In genomic region chr1:156480015-156480368, GRCh38 we compare ENCODE assay signal across 9 cellular contexts. TPM values are rescaled to one million over a fixed set of nuclear protein-coding genes. Genes with fewer than 3 reads are reported as not detected.
DNase-seq lines count a peak whose midpoint lies in the region; ATAC-seq and TF ChIP-seq lines count a peak whose summit lies in the region.
"Had no signal": no experiment of that assay in that cellular context is flagged by ENCODE, and none has a peak within 500 bp of the region (broad histone marks: within the 10 kb centered on the region; RNA-seq: fewer than 3 reads in every experiment).

No MANE protein-coding gene starts in this region.

- no peaks in the 10 kb centered on the region for H3K27me3 Mint-ChIP-seq in CD4-positive, alpha-beta T cell
- H3K27me3 Mint-ChIP-seq in brain: no peaks in the 10 kb centered on the region

- no peak overlapping the region for H3K4me2 ChIP-seq in IMR-90 (ENCODE audit: low read depth, low read length)
- H3K4me2 ChIP-seq in mesendoderm (ENCODE audit: low read length): no peak overlapping the region

- H2AFZ ChIP-seq in IMR-90 (replicated peaks; ENCODE audit: low read length, poor library complexity): no peak overlapping the region

- DNase-seq in CD4-positive, alpha-beta T cell: no peak
- DNase-seq in IMR-90 (no peak), mesendoderm (peak; percentile 85)
- DNase-seq in activated CD4-positive, CD25-positive, alpha-beta regulatory T cell (lab: John Stamatoyannopoulos, UW): no peak
- DNase-seq: GF-D8 had no signal

- H2AK5ac ChIP-seq in IMR-90 (ENCODE audit: low read depth, low read length): no peak overlapping the region
- H2AK5ac ChIP-seq in mesendoderm (ENCODE audit: low read length): no peak overlapping the region

- H3K9me1 ChIP-seq in IMR-90 (ENCODE audit: insufficient read depth, low read length): peaks cover 46% of the 10 kb centered on the region

- no peak overlapping the region for H3K9ac ChIP-seq in IMR-90 (ENCODE audit: low read depth, low read length)
- no peak overlapping the region for H3K9ac ChIP-seq in mesendoderm (ENCODE audit: low read length)

- peak overlapping the region; percentile 94 for H3K27ac Mint-ChIP-seq in CD4-positive, alpha-beta T cell
- H3K27ac Mint-ChIP-seq in brain: peak overlapping the region in 3 of 5 experiments; percentile 46 to 57 (median 51)

- no peak overlapping the region for H3K4ac ChIP-seq in IMR-90 (ENCODE audit: low read depth, low read length)
- H3K4ac ChIP-seq in mesendoderm (ENCODE audit: low read depth, low read length): no peak overlapping the region

- no peak overlapping the region for H4K91ac ChIP-seq in IMR-90 (ENCODE audit: insufficient read depth, low read depth, low read length)

- peaks cover 37% of the 10 kb centered on the region for H3K4me1 ChIP-seq in IMR-90 (ENCODE audit: control insufficient read depth, insufficient read depth, low read length)
- H3K4me1 ChIP-seq in mesendoderm (ENCODE audit: control insufficient read depth, low read depth, low read length): peaks cover 5% of the 10 kb centered on the region

- no peak for TF ChIP-seq CTCF in CD4-positive, alpha-beta T cell (IDR thresholded peaks at IDR 0.05)
- peak; percentile 21; the same call in 1 of the 2 replicates for TF ChIP-seq CTCF in IMR-90 (conservative IDR thresholded peaks at IDR 0.05; ENCODE audit: low read depth, low read length)
- no peak for TF ChIP-seq CTCF in brain (conservative IDR thresholded peaks at IDR 0.05)

- no peak overlapping the region for H2BK5ac ChIP-seq in IMR-90 (ENCODE audit: low read depth, low read length, poor library complexity, severe bottlenecking)
- H2BK5ac ChIP-seq in mesendoderm (ENCODE audit: low read length): no peak overlapping the region

- ATAC-seq in CD4-positive, alpha-beta T cell (ENCODE audit: poor library complexity): no peak
- ATAC-seq in IMR-90 (ENCODE audit: low read depth) (no peak), HG03139 (IDR thresholded peaks at IDR 0.05; ENCODE audit: unreplicated experiment) (no peak), HG03175 (IDR thresholded peaks at IDR 0.05; ENCODE audit: unreplicated experiment) (no peak)
- ATAC-seq in activated CD4-positive, CD25-positive, alpha-beta regulatory T cell treated with anti-CD3 and anti-CD28 coated beads, Interleukin-2, amount 50 U/mL, for 24 hours: no peak

- intact Hi-C loops in CD4-positive, alpha-beta T cell (cut with DNase I, micrococcal nuclease): loop anchor here in 1 of 2 experiments (1.0 to 10.0 kb wide), 4 partner anchors 21 to 128 kb away; no protein-coding TSS in a partner anchor
- intact Hi-C loops in IMR-90 (cut with micrococcal nuclease): loop anchor here (1.0 to 5.0 kb wide), 2 partner anchors 91 to 112 kb away; partner anchors contain the start of gene NAXE

- no peaks in the 10 kb centered on the region for H3K27me3 ChIP-seq in CD4-positive, alpha-beta T cell (ENCODE audit: control insufficient read depth, insufficient read depth, low read length)
- H3K27me3 ChIP-seq in IMR-90 (ENCODE audit: control insufficient read depth, insufficient read depth, low read length) (no peaks in the 10 kb centered on the region), mesendoderm (ENCODE audit: insufficient read depth, low read length, poor library complexity) (no peaks in the 10 kb centered on the region)

- no peaks in the 10 kb centered on the region for H3K9me3 Mint-ChIP-seq in CD4-positive, alpha-beta T cell
- H3K9me3 Mint-ChIP-seq in brain: no peaks in the 10 kb centered on the region

- H3K79me1 ChIP-seq in IMR-90 (ENCODE audit: low read depth in 1 of 2, low read length in 2 of 2) (peaks cover 30 to 94% of the 10 kb centered on the region in 2 experiments), mesendoderm (ENCODE audit: low read length) (no peaks in the 10 kb centered on the region)

- no CpG with 5 or more reads among the region's 4 CpGs for WGBS in IMR-90 (ENCODE audit: extremely low coverage in 2 of 2, insufficient read length in 1 of 2), 2 experiments
- WGBS in mesendoderm (ENCODE audit: extremely low coverage, insufficient coverage, low lambda C conversion rate): no CpG with 5 or more reads among the region's 4 CpGs

- in situ Hi-C loops in IMR-90 (cut with MboI; ENCODE audit: low sequenced_read_pairs): no loop called here

- TF ChIP-seq POLR2A in IMR-90 (IDR thresholded peaks at IDR 0.05; ENCODE audit: low read depth, low read length): no peak

- no TSS peak for BruUV-seq in IMR-90 (replicated peaks; lab: Mats Ljungman, UMichigan)

- H3K9me3 ChIP-seq in CD4-positive, alpha-beta T cell (ENCODE audit: control insufficient read depth, low read length): no peaks in the 10 kb centered on the region
- H3K9me3 ChIP-seq in IMR-90 (ENCODE audit: control insufficient read depth, insufficient read depth, low read length): no peaks in the 10 kb centered on the region

- H3K56ac ChIP-seq in IMR-90 (ENCODE audit: extremely low read depth, insufficient read depth, low read length) (no peak overlapping the region), mesendoderm (ENCODE audit: low read length) (no peak overlapping the region)

- H2AK9ac ChIP-seq in IMR-90 (replicated peaks; ENCODE audit: low read depth, low read length, poor library complexity): no peak overlapping the region

- no peak overlapping the region for H3K18ac ChIP-seq in IMR-90 (ENCODE audit: low read depth, low read length)
- H3K18ac ChIP-seq in mesendoderm (ENCODE audit: low read length): no peak overlapping the region

- H3K14ac ChIP-seq in IMR-90 (replicated peaks; ENCODE audit: low read depth, low read length): no peak overlapping the region

- H4K5ac ChIP-seq in IMR-90 (ENCODE audit: low read depth, low read length) (no peak overlapping the region), mesendoderm (ENCODE audit: low read length) (no peak overlapping the region)

- no peaks in the 10 kb centered on the region for H3K79me2 ChIP-seq in mesendoderm (ENCODE audit: control insufficient read depth, insufficient read depth, low read length)

- no peak overlapping the region for H2BK120ac ChIP-seq in IMR-90 (ENCODE audit: low read depth, low read length)
- no peak overlapping the region for H2BK120ac ChIP-seq in mesendoderm (ENCODE audit: low read depth, low read length)

- H2BK20ac ChIP-seq in IMR-90 (ENCODE audit: low read depth, low read length): no peak overlapping the region

- H3K36me3 Mint-ChIP-seq in CD4-positive, alpha-beta T cell (ENCODE audit: low read depth): peaks cover 91% of the 10 kb centered on the region
- peaks cover 76% of the 10 kb centered on the region for H3K36me3 Mint-ChIP-seq in brain

- H3K36me3 ChIP-seq in IMR-90 (ENCODE audit: control insufficient read depth, insufficient read depth, low read length) (peaks cover 76% of the 10 kb centered on the region), mesendoderm (ENCODE audit: control insufficient read depth, insufficient read depth, low read length) (peaks cover 1% of the 10 kb centered on the region)

- dilution Hi-C loops in IMR-90 (cut with HindIII; ENCODE audit: low sequenced_read_pairs, unreplicated experiment): no loop called here

- peaks cover 92% of the 10 kb centered on the region for H4K20me1 ChIP-seq in IMR-90 (ENCODE audit: insufficient read depth, low read length)

- POLR2A ChIA-PET in CD4-positive, alpha-beta T cell (lab: Charles Lee): interaction anchor here (0.6 to 7.3 kb wide), 16 partner anchors 9 to 129 kb away, joined by 3 to 145 read pairs (median 4); partner anchors contain the start of genes GPATCH4, MEF2D and NAXE
- POLR2A ChIA-PET in IMR-90 (lab: Charles Lee; ENCODE audit: unreplicated experiment): interaction anchor here (0.5 kb wide), 1 partner anchor 20 kb away, joined by 8 read pairs; the partner anchor contains the start of gene MEF2D

- CTCF ChIA-PET in CD4-positive, alpha-beta T cell (lab: Charles Lee): interaction anchor here (0.6 to 2.7 kb wide), 26 partner anchors 9 to 128 kb away, joined by 3 to 77 read pairs (median 5); partner anchors contain the start of genes IQGAP3, MEF2D and NAXE
- CTCF ChIA-PET in IMR-90 (lab: Yijun Ruan, JAX): interaction anchor here (0.6 to 1.1 kb wide), 7 partner anchors 10 to 91 kb away, joined by 3 to 6 read pairs (median 3); no protein-coding TSS in a partner anchor

- no peak overlapping the region for H3K27ac ChIP-seq in CD4-positive, alpha-beta T cell (ENCODE audit: low read depth, low read length)
- H3K27ac ChIP-seq in IMR-90 (ENCODE audit: insufficient read depth, low read length) (no peak overlapping the region), mesendoderm (ENCODE audit: low read depth, low read length) (no peak overlapping the region)

- no peak overlapping the region for H3K4me3 Mint-ChIP-seq in CD4-positive, alpha-beta T cell
- H3K4me3 Mint-ChIP-seq in brain: no peak overlapping the region

- no peak for TF ChIP-seq RAD21 in IMR-90 (IDR thresholded peaks at IDR 0.05; ENCODE audit: low read length)

- H3K4me1 Mint-ChIP-seq in CD4-positive, alpha-beta T cell (ENCODE audit: low read depth): peaks cover 53% of the 10 kb centered on the region
- peaks cover 14% of the 10 kb centered on the region for H3K4me1 Mint-ChIP-seq in brain

- H3K23ac ChIP-seq in IMR-90 (ENCODE audit: low read depth, low read length) (no peak overlapping the region), mesendoderm (ENCODE audit: low read length) (no peak overlapping the region)

- no peak overlapping the region for H4K8ac ChIP-seq in IMR-90 (ENCODE audit: low read depth in 2 of 2, low read length in 2 of 2)
- H4K8ac ChIP-seq in mesendoderm (ENCODE audit: low read depth, low read length): no peak overlapping the region

- H2BK15ac ChIP-seq in IMR-90 (ENCODE audit: low read depth, low read length): no peak overlapping the region
- no peak overlapping the region for H2BK15ac ChIP-seq in mesendoderm (replicated peaks; ENCODE audit: low read depth)

- H3K4me3 ChIP-seq in IMR-90 (ENCODE audit: insufficient read depth, low read depth, low read length): no peak overlapping the region
- H3K4me3 ChIP-seq in mesendoderm (ENCODE audit: low read length): no peak overlapping the region

TF ChIP-seq in IMR-90, 13 proteins besides CTCF, POLR2A, EP300 and RAD21 (continues in another document):
- TF ChIP-seq RCOR1 (IDR thresholded peaks at IDR 0.05; ENCODE audit: insufficient replicate concordance, low read length): no peak
- TF ChIP-seq RFX5 (IDR thresholded peaks at IDR 0.05; ENCODE audit: low read depth, low read length): no peak
- no peak for TF ChIP-seq MXI1 (IDR thresholded peaks at IDR 0.05; ENCODE audit: borderline replicate concordance, low read depth, low read length)
- TF ChIP-seq SMC3 (IDR thresholded peaks at IDR 0.05; ENCODE audit: low read depth, low read length): no peak

RNA-seq across cellular contexts. Expression of gene MEF2D, which starts 20.6 kb away (rescaled TPM):
- 100 to 1,000 TPM; 155 to 162 TPM for total RNA-seq in CD4-positive, alpha-beta T cell
- total RNA-seq in IMR-90 (2012; rRNA removed): 2.9 and 3.6 TPM in 2 replicates
- polyA plus RNA-seq in IMR-90 (2012; rRNA removed) (20.0 and 25.0 TPM in 2 replicates), brain (ENCODE audit: insufficient read depth, low read depth, low replicate concordance) (22.7 TPM)
- 10.9 and 27.6 TPM in 2 replicates for polyA plus RNA-seq in IMR-90 (2012; cell fraction: cytosol; rRNA removed)
- polyA plus RNA-seq in IMR-90 (2012; cell fraction: nucleus; rRNA removed; ENCODE audit: low replicate concordance): 80.1 and 88.5 TPM in 2 replicates
- polyA plus RNA-seq in mesendoderm (2013, experiment 1 of 2): 11.7 TPM
- polyA plus RNA-seq in mesendoderm (2013, experiment 2 of 2): 11.4 TPM

Comparison
In these comparisons a context has a peak if more than half of its experiments do, and no peak if none do; other contexts are left out.
1. RNA of gene MEF2D, which starts 20.6 kb away (total RNA-seq): 155 to 162 TPM in CD4-positive, alpha-beta T cell; 2.9 to 3.6 TPM in IMR-90; every median in the first group is over 10 times any median in the second.